In the genomic region with DNA sequence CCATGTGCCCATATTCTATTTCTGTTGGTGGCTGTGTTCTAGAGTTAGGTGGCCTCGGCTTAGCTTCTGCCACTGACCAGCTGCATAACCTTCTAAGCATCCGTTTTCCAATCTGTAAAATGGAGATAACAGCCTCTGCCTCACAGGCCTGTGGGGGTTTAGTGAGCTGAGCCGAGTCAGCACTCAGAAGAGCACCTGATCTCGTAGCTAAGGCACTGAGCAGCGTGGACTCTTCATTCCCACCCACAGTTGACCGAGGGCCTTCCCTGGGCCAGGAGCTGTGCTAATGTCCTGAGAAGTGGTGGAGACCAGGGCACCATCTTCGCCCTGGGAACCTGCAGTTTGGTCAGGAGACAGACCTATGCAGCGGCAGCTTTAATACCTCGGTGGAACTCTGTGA, we compare ENCODE assay signal across 1 cellular context.
A peak's percentile ranks its signal among the peaks of the same experiment; 100 is the strongest.
TF ChIP-seq lines count a peak whose summit lies in the region.

No MANE protein-coding gene starts in this region.

TF ChIP-seq in K562, 482 proteins besides CTCF, POLR2A, EP300 and RAD21 (continued from another document):
- TF ChIP-seq, protein P1, sequence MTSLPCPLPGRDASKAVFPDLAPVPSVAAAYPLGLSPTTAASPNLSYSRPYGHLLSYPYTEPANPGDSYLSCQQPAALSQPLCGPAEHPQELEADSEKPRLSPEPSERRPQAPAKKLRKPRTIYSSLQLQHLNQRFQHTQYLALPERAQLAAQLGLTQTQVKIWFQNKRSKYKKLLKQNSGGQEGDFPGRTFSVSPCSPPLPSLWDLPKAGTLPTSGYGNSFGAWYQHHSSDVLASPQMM (CRISPR knock-in tag; IDR thresholded peaks at IDR 0.05) = no peak
- TF ChIP-seq HEY1 (CRISPR knock-in tag; IDR thresholded peaks at IDR 0.05; ENCODE audit: borderline replicate concordance) = no peak
- TF ChIP-seq, protein P2, sequence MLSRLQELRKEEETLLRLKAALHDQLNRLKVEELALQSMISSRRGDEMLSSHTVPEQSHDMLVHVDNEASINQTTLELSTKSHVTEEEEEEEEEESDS (CRISPR knock-in tag; IDR thresholded peaks at IDR 0.05) = no peak
- no peak for TF ChIP-seq ZNF175 (CRISPR knock-in tag; IDR thresholded peaks at IDR 0.05; ENCODE audit: low read depth)
- peak; percentile 85 for TF ChIP-seq CBFA2T3 (IDR thresholded peaks at IDR 0.05)
- no peak for TF ChIP-seq CEBPB (tag; IDR thresholded peaks at IDR 0.05)
- TF ChIP-seq, protein P3, sequence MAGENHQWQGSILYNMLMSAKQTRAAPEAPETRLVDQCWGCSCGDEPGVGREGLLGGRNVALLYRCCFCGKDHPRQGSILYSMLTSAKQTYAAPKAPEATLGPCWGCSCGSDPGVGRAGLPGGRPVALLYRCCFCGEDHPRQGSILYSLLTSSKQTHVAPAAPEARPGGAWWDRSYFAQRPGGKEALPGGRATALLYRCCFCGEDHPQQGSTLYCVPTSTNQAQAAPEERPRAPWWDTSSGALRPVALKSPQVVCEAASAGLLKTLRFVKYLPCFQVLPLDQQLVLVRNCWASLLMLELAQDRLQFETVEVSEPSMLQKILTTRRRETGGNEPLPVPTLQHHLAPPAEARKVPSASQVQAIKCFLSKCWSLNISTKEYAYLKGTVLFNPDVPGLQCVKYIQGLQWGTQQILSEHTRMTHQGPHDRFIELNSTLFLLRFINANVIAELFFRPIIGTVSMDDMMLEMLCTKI (IDR thresholded peaks at IDR 0.05; ENCODE audit: partially characterized antibody) = no peak
- no peak for TF ChIP-seq NR1H2 (CRISPR knock-in tag; IDR thresholded peaks at IDR 0.05)
- TF ChIP-seq ZNF239 (CRISPR knock-in tag; IDR thresholded peaks at IDR 0.05) = no peak
- TF ChIP-seq XRCC3 (IDR thresholded peaks at IDR 0.05) = no peak
